In the genomic region with DNA sequence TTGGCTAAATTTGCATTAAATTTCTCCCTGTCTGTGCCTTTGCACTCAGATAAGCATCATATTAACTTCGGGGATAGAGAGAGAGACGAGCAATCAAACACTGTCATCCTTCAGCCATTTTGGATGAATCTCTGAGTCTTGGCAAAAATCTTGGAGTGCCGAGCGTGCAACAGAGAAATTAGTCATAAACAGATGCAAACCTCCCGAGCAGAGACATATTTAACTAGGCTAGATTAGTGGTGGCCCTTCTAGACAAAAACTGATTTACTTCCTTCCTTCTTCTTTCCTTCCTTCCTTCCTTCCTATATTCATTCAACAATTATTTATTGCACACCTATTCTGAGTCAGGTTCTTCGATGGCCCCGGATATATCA, we compare ENCODE assay signal across 26 cellular contexts.
A peak's percentile ranks its signal among the peaks of the same experiment; 100 is the strongest.
DNase-seq lines count a peak whose midpoint lies in the region; ATAC-seq and TF ChIP-seq lines count a peak whose summit lies in the region.
"Had no signal": no experiment of that assay in that cellular context is flagged by ENCODE, and none has a peak within 500 bp of the region (broad histone marks: within the 10 kb centered on the region; RNA-seq: fewer than 3 reads in every experiment).

No MANE protein-coding gene starts in this region.

- H3K27ac Mint-ChIP-seq in progenitor cell of endocrine pancreas: no peak overlapping the region
- H3K27ac Mint-ChIP-seq: activated CD8-positive, alpha-beta memory T cell treated with anti-CD3 and anti-CD28 coated beads, Interleukin-2, amount 10 ng/mL, durations not matched to agents 7 days and 5 days; activated naive CD4-positive, alpha-beta T cell treated with anti-CD3 and anti-CD28 coated beads, Interleukin-2, amount 10 ng/mL, durations not matched to agents 7 days and 5 days; activated T-cell treated with anti-CD3 and anti-CD28 coated beads, Interleukin-2, amount 50 U/mL, for 72 hours; dendritic cell treated with granulocyte-macrophage colony-stimulating factor and Interleukin-4, amounts not matched to agents 40 ng/mL and 50 ng/mL, for 4 days; WTC11 had no signal

- intact Hi-C loops in gastrocnemius medialis (cut with DNase I; ENCODE audit: low total_unique reads): no loop called here

- H3K36me3 ChIP-seq in fibroblast of lung (ENCODE audit: control insufficient read depth, insufficient read depth, low read length) (no peaks in the 10 kb centered on the region), skeletal muscle satellite cell (ENCODE audit: insufficient read depth, low read length) (no peaks in the 10 kb centered on the region), gastrocnemius medialis (no peaks in the 10 kb centered on the region)
- H3K36me3 ChIP-seq: stomach had no signal

- H3K9me3 ChIP-seq in fibroblast of lung (ENCODE audit: control insufficient read depth, insufficient read depth, low read depth, low read length): no peaks in the 10 kb centered on the region
- no peaks in the 10 kb centered on the region for H3K9me3 ChIP-seq in skeletal muscle satellite cell (replicated peaks; ENCODE audit: low read length)
- no peaks in the 10 kb centered on the region for H3K9me3 ChIP-seq in gastrocnemius medialis
- H3K9me3 ChIP-seq: stomach had no signal

- TF ChIP-seq CTCF in fibroblast of lung (conservative IDR thresholded peaks at IDR 0.05 in 1 of 2, IDR thresholded peaks at IDR 0.05 in 1 of 2; ENCODE audit: low read depth in 1 of 2, low read length in 2 of 2) (no peak), gastrocnemius medialis (IDR thresholded peaks at IDR 0.05 in 4 of 5, conservative IDR thresholded peaks at IDR 0.05 in 1 of 5) (no peak), progenitor cell of endocrine pancreas (IDR thresholded peaks at IDR 0.05; ENCODE audit: unreplicated experiment) (no peak)

- DNase-seq in ELR (ENCODE audit: low read depth) (peak; percentile 46), LHCN-M2 (ENCODE audit: low read depth) (peak; percentile 43), fibroblast of lung (ENCODE audit: low read depth in 2 of 2) (peak; percentile 54 to 68), gastrocnemius medialis (no peak), cortex of kidney (lab: John Stamatoyannopoulos, UW) (no peak), progenitor cell of endocrine pancreas (ENCODE audit: low spot score, unreplicated experiment) (no peak)
- DNase-seq: activated CD4-positive, alpha-beta T cell treated with anti-CD3 and anti-CD28 coated beads, Interleukin-2, amount 50 U/mL, for 1 hour; activated CD8-positive, alpha-beta memory T cell treated with anti-CD3 and anti-CD28 coated beads, Interleukin-2, amount 10 ng/mL, durations not matched to agents 7 days and 5 days; activated naive CD4-positive, alpha-beta T cell treated with anti-CD3 and anti-CD28 coated beads, Interleukin-2, amount 10 ng/mL, durations not matched to agents 7 days and 5 days; activated T-cell treated with anti-CD3 and anti-CD28 coated beads, Interleukin-2, amount 50 U/mL, for 72 hours; amniotic stem cell; foreskin melanocyte; islet precursor cell; OCI-M1; SHP77; stimulated activated CD8-positive, alpha-beta memory T cell treated with anti-CD3 and anti-CD28 coated beads, Interleukin-4, amount 100 ng/mL, for 48 hours; stomach; SW 1271; T1000; trophoblast cell had no signal

- H3K9ac ChIP-seq in fibroblast of lung (ENCODE audit: insufficient read depth, low read length) (no peak overlapping the region), skeletal muscle satellite cell (ENCODE audit: low read depth, low read length) (no peak overlapping the region)

- H3K4me1 ChIP-seq in fibroblast of lung (ENCODE audit: control insufficient read depth, extremely low read depth, insufficient read depth, low read length): peaks cover 31% of the 10 kb centered on the region
- peaks cover 16% of the 10 kb centered on the region for H3K4me1 ChIP-seq in skeletal muscle satellite cell (ENCODE audit: control insufficient read depth, insufficient read depth, low read length)
- peaks cover 23 to 30% of the 10 kb centered on the region in 2 donors for H3K4me1 ChIP-seq in gastrocnemius medialis

- ATAC-seq in HG03175 (IDR thresholded peaks at IDR 0.05; ENCODE audit: unreplicated experiment): no peak
- no peak for ATAC-seq in gastrocnemius medialis
- ATAC-seq: activated CD8-positive, alpha-beta memory T cell treated with anti-CD3 and anti-CD28 coated beads, Interleukin-2, amount 10 ng/mL, durations not matched to agents 7 days and 5 days; activated T-cell treated with anti-CD3 and anti-CD28 coated beads, Interleukin-2, amount 50 U/mL, for 72 hours; K562 had no signal

- no peaks in the 10 kb centered on the region for H3K9me3 Mint-ChIP-seq in progenitor cell of endocrine pancreas (ENCODE audit: low read depth)
- H3K9me3 Mint-ChIP-seq: activated naive CD4-positive, alpha-beta T cell treated with anti-CD3 and anti-CD28 coated beads, Interleukin-2, amount 10 ng/mL, durations not matched to agents 7 days and 5 days; activated T-cell treated with anti-CD3 and anti-CD28 coated beads, Interleukin-2, amount 50 U/mL, for 72 hours; dendritic cell treated with granulocyte-macrophage colony-stimulating factor and Interleukin-4, amounts not matched to agents 40 ng/mL and 50 ng/mL, for 4 days; nephron; WTC11 had no signal

- no peaks in the 10 kb centered on the region for H3K79me2 ChIP-seq in fibroblast of lung (ENCODE audit: control insufficient read depth, insufficient read depth, low read length)

- H3K27me3 ChIP-seq in fibroblast of lung (ENCODE audit: control insufficient read depth, insufficient read depth, low read length): no peaks in the 10 kb centered on the region
- peaks cover 11% of the 10 kb centered on the region for H3K27me3 ChIP-seq in skeletal muscle satellite cell (ENCODE audit: control insufficient read depth, insufficient read depth, low read length)
- no peaks in the 10 kb centered on the region for H3K27me3 ChIP-seq in gastrocnemius medialis
- H3K27me3 ChIP-seq: stomach had no signal

- H3K4me2 ChIP-seq in fibroblast of lung (ENCODE audit: extremely low read depth, insufficient read depth, low read length): no peak overlapping the region
- H3K4me2 ChIP-seq in skeletal muscle satellite cell (ENCODE audit: low read length): peak overlapping the region; percentile 9

- no peaks in the 10 kb centered on the region for H4K20me1 ChIP-seq in fibroblast of lung (ENCODE audit: control insufficient read depth, extremely low read depth, insufficient read depth, low read length)

- H3K4me3 ChIP-seq in fibroblast of lung (replicated peaks in 1 of 4; ENCODE audit: control extremely low read depth in 1 of 4, insufficient read depth in 1 of 4, low read depth in 3 of 4, low read length in 4 of 4) (no peak overlapping the region), skeletal muscle satellite cell (ENCODE audit: low read length) (peak overlapping the region; percentile 5), gastrocnemius medialis (no peak overlapping the region)
- H3K4me3 ChIP-seq: K562, stomach had no signal

- H3K36me3 Mint-ChIP-seq in progenitor cell of endocrine pancreas (ENCODE audit: insufficient read depth): no peaks in the 10 kb centered on the region
- H3K36me3 Mint-ChIP-seq: activated CD8-positive, alpha-beta memory T cell treated with anti-CD3 and anti-CD28 coated beads, Interleukin-2, amount 10 ng/mL, durations not matched to agents 7 days and 5 days; activated naive CD4-positive, alpha-beta T cell treated with anti-CD3 and anti-CD28 coated beads, Interleukin-2, amount 10 ng/mL, durations not matched to agents 7 days and 5 days; WTC11 had no signal

- no peaks in the 10 kb centered on the region for H3K27me3 Mint-ChIP-seq in progenitor cell of endocrine pancreas
- H3K27me3 Mint-ChIP-seq: activated naive CD4-positive, alpha-beta T cell treated with anti-CD3 and anti-CD28 coated beads, Interleukin-2, amount 10 ng/mL, durations not matched to agents 7 days and 5 days; dendritic cell treated with granulocyte-macrophage colony-stimulating factor and Interleukin-4, amounts not matched to agents 40 ng/mL and 50 ng/mL, for 4 days had no signal

- no peak overlapping the region for H2AFZ ChIP-seq in fibroblast of lung (ENCODE audit: low read length)

- TF ChIP-seq POLR2A in gastrocnemius medialis (IDR thresholded peaks at IDR 0.05): no peak

- peaks cover 7% of the 10 kb centered on the region for H3K4me1 Mint-ChIP-seq in progenitor cell of endocrine pancreas (ENCODE audit: low read depth)
- H3K4me1 Mint-ChIP-seq: activated CD8-positive, alpha-beta memory T cell treated with anti-CD3 and anti-CD28 coated beads, Interleukin-2, amount 10 ng/mL, durations not matched to agents 7 days and 5 days; activated naive CD4-positive, alpha-beta T cell treated with anti-CD3 and anti-CD28 coated beads, Interleukin-2, amount 10 ng/mL, durations not matched to agents 7 days and 5 days had no signal

- in situ Hi-C loops in gastrocnemius medialis (cut with MboI; ENCODE audit: low sequenced_read_pairs in 4 of 4): no loop called here

- H3K4me3 Mint-ChIP-seq in progenitor cell of endocrine pancreas (ENCODE audit: low read depth): no peak overlapping the region
- H3K4me3 Mint-ChIP-seq: activated CD8-positive, alpha-beta memory T cell treated with anti-CD3 and anti-CD28 coated beads, Interleukin-2, amount 10 ng/mL, durations not matched to agents 7 days and 5 days; activated naive CD4-positive, alpha-beta T cell treated with anti-CD3 and anti-CD28 coated beads, Interleukin-2, amount 10 ng/mL, durations not matched to agents 7 days and 5 days; activated T-cell treated with anti-CD3 and anti-CD28 coated beads, Interleukin-2, amount 50 U/mL, for 72 hours; dendritic cell treated with granulocyte-macrophage colony-stimulating factor and Interleukin-4, amounts not matched to agents 40 ng/mL and 50 ng/mL, for 4 days had no signal

- peak overlapping the region; percentile 63 for H3K27ac ChIP-seq in fibroblast of lung (ENCODE audit: insufficient read depth, low read length)
- H3K27ac ChIP-seq in gastrocnemius medialis: no peak overlapping the region
- H3K27ac ChIP-seq: stomach had no signal

Comparison
In these comparisons a context has a peak if more than half of its experiments do, and no peak if none do; other contexts are left out.
1. DNase-seq: peak in ELR (single experiment), LHCN-M2 (single experiment) and fibroblast of lung (2 of 2); none in gastrocnemius medialis (0 of 2), cortex of kidney (single experiment) and progenitor cell of endocrine pancreas (single experiment).